9 cellular contexts compared by ENCODE assay signal in the genomic region with DNA sequence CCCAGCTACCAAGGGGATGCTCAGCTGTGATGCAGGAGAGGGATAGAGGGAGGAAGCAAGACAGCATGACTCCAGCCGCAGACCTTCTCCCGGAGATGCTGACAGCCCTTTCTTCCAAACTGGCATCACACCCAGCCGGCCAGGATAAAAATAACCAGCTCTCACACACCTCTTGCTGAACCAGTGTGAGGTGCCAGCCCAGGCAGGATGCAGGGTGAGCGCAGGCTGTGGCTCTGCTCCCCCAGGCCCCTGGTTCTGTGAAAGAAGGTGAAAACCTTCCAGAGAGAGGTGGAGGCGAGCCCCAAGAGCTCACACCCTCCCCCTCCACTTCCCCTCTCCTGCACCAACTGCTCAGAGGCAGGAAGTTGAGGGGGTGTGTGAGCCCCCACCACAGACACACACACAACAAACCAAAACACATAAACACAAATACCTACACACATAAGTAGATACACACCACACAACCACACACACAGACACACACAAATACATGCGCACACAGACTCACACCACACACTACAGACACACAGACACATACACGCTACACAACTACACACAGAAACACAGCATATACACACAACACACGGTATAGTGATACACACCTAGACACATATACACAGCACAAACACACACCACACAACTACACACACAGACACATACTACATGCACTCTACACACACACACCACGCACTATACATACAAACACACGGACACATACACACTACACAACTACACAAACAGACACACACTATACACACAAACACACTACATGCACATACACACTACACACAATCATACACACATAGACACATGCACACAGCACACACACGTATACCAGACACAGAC. TPM values are rescaled to one million over a fixed set of nuclear protein-coding genes. Genes with fewer than 3 reads are reported as not detected.
DNase-seq lines count a peak whose midpoint lies in the region; ATAC-seq and TF ChIP-seq lines count a peak whose summit lies in the region.
"Had no signal": no experiment of that assay in that cellular context is flagged by ENCODE, and none has a peak within 500 bp of the region (broad histone marks: within the 10 kb centered on the region; RNA-seq: fewer than 3 reads in every experiment).

No MANE protein-coding gene starts in this region.

- H3K4me3 Mint-ChIP-seq in T-helper 17 cell, result no peak overlapping the region

- H3K27me3 Mint-ChIP-seq in T-helper 17 cell, result no peaks in the 10 kb centered on the region
- H3K27me3 Mint-ChIP-seq: activated naive CD8-positive, alpha-beta T cell had no signal

- DNase-seq in GM13976 (ENCODE audit: low spot score) (peak; percentile 64), T-helper 17 cell (no peak), left lobe of liver (ENCODE audit: low spot score) (peak; percentile 35), NCI-H1694 treated with DMSO at 0.1 percent for 48 hours (lab: John Stamatoyannopoulos, UW) (no peak), putamen (ENCODE audit: low spot score) (no peak), kidney glomerular epithelial cell (lab: John Stamatoyannopoulos, UW) (no peak), NCI-H1930 (lab: John Stamatoyannopoulos, UW) (no peak)

- H3K9me3 ChIP-seq in T-helper 17 cell (ENCODE audit: control insufficient read depth, low read length, poor library complexity, severe bottlenecking), result no peaks in the 10 kb centered on the region

- H3K4me1 Mint-ChIP-seq in T-helper 17 cell, result peaks cover 5% of the 10 kb centered on the region

- H3K36me3 Mint-ChIP-seq in T-helper 17 cell (ENCODE audit: low read depth), result no peaks in the 10 kb centered on the region
- H3K36me3 Mint-ChIP-seq: activated naive CD8-positive, alpha-beta T cell had no signal

- no peak overlapping the region for H3K27ac Mint-ChIP-seq in T-helper 17 cell

- ATAC-seq in GM21717 (IDR thresholded peaks at IDR 0.05; ENCODE audit: unreplicated experiment) (peak; percentile 37), T-helper 17 cell (peak; percentile 73), left lobe of liver (peak; percentile 14)

- in situ Hi-C loops in GM13976 (cut with MboI; ENCODE audit: low sequenced_read_pairs, unreplicated experiment), result no loop called here

- TF ChIP-seq CTCF in GM13976 (IDR thresholded peaks at IDR 0.05; ENCODE audit: borderline replicate concordance, control extremely low read depth, extremely low read depth, insufficient read depth, missing control alignments), result no peak

RNA-seq across cellular contexts. Expression of a gene that starts 4.2 kb away (rescaled TPM):
- total RNA-seq in T-helper 17 cell, result not detected
- 0.20 TPM for total RNA-seq in left lobe of liver

RNA-seq across cellular contexts. Expression of a gene that starts 16.6 kb away (rescaled TPM):
- under 1 TPM; 0.12 to 0.73 TPM for total RNA-seq in T-helper 17 cell
- 0.13 TPM for total RNA-seq in left lobe of liver

RNA-seq across cellular contexts. Expression of a gene that starts 38.5 kb away (rescaled TPM):
- total RNA-seq in T-helper 17 cell (10 to 100 TPM; 72.6 to 72.9 TPM), left lobe of liver (162 TPM)

RNA-seq across cellular contexts. Expression of a gene that starts 47.6 kb away (rescaled TPM):
- total RNA-seq in T-helper 17 cell (not detected), left lobe of liver (not detected)

Comparison
In these comparisons a context has a peak if more than half of its experiments do, and no peak if none do; other contexts are left out.
1. DNase-seq: peak in GM13976 (single experiment) and left lobe of liver (single experiment); none in T-helper 17 cell (0 of 3), NCI-H1694 treated with DMSO at 0.1 percent for 48 hours (single experiment), putamen (single experiment), kidney glomerular epithelial cell (single experiment) and NCI-H1930 (0 of 2).
2. ATAC-seq: peak in every context shown above with its lines; median percentile 73 in T-helper 17 cell; 37 in GM21717; 14 in left lobe of liver.